32 cellular contexts compared by ENCODE assay signal in the genomic region with DNA sequence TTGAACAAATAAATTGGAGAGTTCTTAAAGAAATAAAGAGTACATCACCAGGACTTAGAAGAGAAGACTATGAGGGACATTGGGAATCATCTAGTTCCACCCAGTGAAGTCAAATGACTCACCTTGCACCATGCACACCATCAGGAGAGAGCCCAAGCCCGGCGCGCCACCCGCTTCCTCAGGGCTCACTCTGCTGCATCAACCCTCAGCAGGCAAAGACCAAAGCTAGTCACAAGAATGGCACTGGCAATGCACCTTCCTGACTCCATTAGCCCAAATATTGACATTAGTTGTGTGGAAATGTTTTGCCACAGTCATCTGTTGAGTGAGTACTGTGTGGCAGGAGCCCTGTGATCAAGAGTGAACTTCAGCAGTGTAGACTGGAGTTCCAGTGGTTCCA. TPM values are rescaled to one million over a fixed set of nuclear protein-coding genes. Genes with fewer than 3 reads are reported as not detected.
"Had no signal": no experiment of that assay in that cellular context is flagged by ENCODE, and none has a peak within 500 bp of the region (broad histone marks: within the 10 kb centered on the region; RNA-seq: fewer than 3 reads in every experiment).

No MANE protein-coding gene starts in this region.

- H3K27me3 ChIP-seq: adrenal gland, body of pancreas, breast epithelium, Peyer's patch, SJSA1 had no signal

- H3K9me3 Mint-ChIP-seq: activated CD4-positive, alpha-beta T cell treated with anti-CD3 and anti-CD28 coated beads, Interleukin-2, amount 10 ng/mL, durations not matched to agents 7 days and 5 days; activated naive CD4-positive, alpha-beta T cell treated with anti-CD3 and anti-CD28 coated beads, Interleukin-2, amount 50 U/mL, for 72 hours; activated T-cell treated with anti-CD3 and anti-CD28 coated beads, Interleukin-2, amount 50 U/mL, for 24 hours; activated T-helper 2 cell treated with anti-CD3 and anti-CD28 coated beads, Interferon-gamma antibody, Interleukin-2, Interleukin-4, amounts not matched to agents 10 μg/mL and 5 μg/mL and 100 μg/mL, durations not matched to agents 14 hours and 24 hours and 36 hours; T-helper 1 cell treated with Interleukin-12 subunit alpha and Interleukin-12 subunit beta and Interleukin-4 antibody, amounts not matched to agents 30 μg/mL and 1 μg/mL, for 36 hours; T-helper 2 cell treated with Interferon-gamma antibody and Interleukin-4, amounts not matched to agents 5 μg/mL and 100 μg/mL, for 36 hours had no signal

- H3K4me2 ChIP-seq: SK-N-SH had no signal

- ATAC-seq: activated CD4-positive, alpha-beta T cell treated with anti-CD3 and anti-CD28 coated beads for 36 hours; activated CD8-positive, alpha-beta T cell treated with anti-CD3 and anti-CD28 coated beads, Interleukin-2, amount 10 ng/mL, durations not matched to agents 7 days and 5 days; activated naive CD4-positive, alpha-beta T cell treated with anti-CD3 and anti-CD28 coated beads, Interleukin-2, amount 50 U/mL, for 72 hours; body of pancreas had no signal

- H3K27ac ChIP-seq: adrenal gland, body of pancreas, breast epithelium, Peyer's patch, SJSA1 had no signal

- FAIRE-seq: astrocyte, TTC549 had no signal

- H3K4me3 Mint-ChIP-seq: activated CD4-positive, alpha-beta T cell treated with anti-CD3 and anti-CD28 coated beads for 36 hours; activated CD4-positive, alpha-beta T cell treated with anti-CD3 and anti-CD28 coated beads, Interleukin-2, amount 10 ng/mL, durations not matched to agents 7 days and 5 days; activated CD8-positive, alpha-beta T cell treated with anti-CD3 and anti-CD28 coated beads, Interleukin-2, amount 10 ng/mL, durations not matched to agents 7 days and 5 days; activated T-cell treated with anti-CD3 and anti-CD28 coated beads, Interleukin-2, amount 50 U/mL, for 24 hours; T-helper 1 cell treated with Interleukin-12 subunit alpha and Interleukin-12 subunit beta and Interleukin-4 antibody, amounts not matched to agents 30 μg/mL and 1 μg/mL, for 36 hours; T-helper 2 cell treated with Interferon-gamma antibody and Interleukin-4, amounts not matched to agents 5 μg/mL and 100 μg/mL, for 36 hours had no signal

- H3K36me3 Mint-ChIP-seq: activated naive CD4-positive, alpha-beta T cell treated with anti-CD3 and anti-CD28 coated beads, Interleukin-2, amount 50 U/mL, for 72 hours had no signal

- H3K9me2 ChIP-seq: SK-N-SH had no signal

- DNase-seq: activated CD4-positive, alpha-beta T cell treated with anti-CD3 and anti-CD28 coated beads for 36 hours; activated CD4-positive, alpha-beta T cell treated with anti-CD3 and anti-CD28 coated beads, Interleukin-2, amount 10 ng/mL, durations not matched to agents 7 days and 5 days; activated CD4-positive, alpha-beta T cell treated with anti-CD3 and anti-CD28 coated beads, Interleukin-2, amount 50 U/mL, for 48 hours; activated CD8-positive, alpha-beta T cell treated with anti-CD3 and anti-CD28 coated beads, Interleukin-2, amount 10 ng/mL, durations not matched to agents 7 days and 5 days; activated gamma-delta T cell; activated naive CD4-positive, alpha-beta T cell treated with Interleukin-2 at 50 U/mL for 16 hours; activated T-cell treated with anti-CD3 and anti-CD28 coated beads, Interleukin-2, amount 50 U/mL, for 24 hours; adrenal gland; body of pancreas; Karpas-422; MG63; MV-4-11; NCI-H1092; NCI-H146; NCI-H187; NCI-H2029 treated with DMSO at 0.1 percent for 48 hours; NCI-H2107; NCI-H2171; NCI-H510A; Peyer's patch; RPMI8226; SHP77 treated with DMSO at 0.1 percent for 48 hours; SK-N-SH had no signal

- H3K9me3 ChIP-seq: adrenal gland, body of pancreas, breast epithelium, MG63, Peyer's patch, SJSA1, SK-N-SH had no signal

- H3K4me1 Mint-ChIP-seq: activated CD4-positive, alpha-beta T cell treated with anti-CD3 and anti-CD28 coated beads for 36 hours had no signal

- H3K4me3 ChIP-seq: adrenal gland, body of pancreas, breast epithelium, MG63, Peyer's patch, SJSA1 had no signal

- H3K9ac ChIP-seq: SK-N-SH had no signal

- H3K4me1 ChIP-seq: adrenal gland, body of pancreas, breast epithelium, Peyer's patch had no signal

- H3K36me3 ChIP-seq: adrenal gland, breast epithelium, MG63, Peyer's patch, SJSA1 had no signal

- H3K27ac Mint-ChIP-seq: activated CD4-positive, alpha-beta T cell treated with anti-CD3 and anti-CD28 coated beads for 36 hours; activated CD4-positive, alpha-beta T cell treated with anti-CD3 and anti-CD28 coated beads, Interleukin-2, amount 10 ng/mL, durations not matched to agents 7 days and 5 days; activated CD8-positive, alpha-beta T cell treated with anti-CD3 and anti-CD28 coated beads, Interleukin-2, amount 10 ng/mL, durations not matched to agents 7 days and 5 days; activated naive CD4-positive, alpha-beta T cell treated with anti-CD3 and anti-CD28 coated beads, Interleukin-2, amount 50 U/mL, for 72 hours; activated T-cell treated with anti-CD3 and anti-CD28 coated beads, Interleukin-2, amount 50 U/mL, for 24 hours; activated T-helper 2 cell treated with anti-CD3 and anti-CD28 coated beads, Interferon-gamma antibody, Interleukin-2, Interleukin-4, amounts not matched to agents 10 μg/mL and 5 μg/mL and 100 μg/mL, durations not matched to agents 14 hours and 24 hours and 36 hours; T-helper 1 cell treated with Interleukin-12 subunit alpha and Interleukin-12 subunit beta and Interleukin-4 antibody, amounts not matched to agents 30 μg/mL and 1 μg/mL, for 36 hours; T-helper 2 cell treated with Interferon-gamma antibody and Interleukin-4, amounts not matched to agents 5 μg/mL and 100 μg/mL, for 36 hours had no signal

RNA-seq across cellular contexts. Expression of a gene that starts 7.1 kb away (rescaled TPM):
- total RNA-seq: activated CD4-positive, alpha-beta T cell treated with anti-CD3 and anti-CD28 coated beads for 36 hours; activated CD4-positive, alpha-beta T cell treated with anti-CD3 and anti-CD28 coated beads, Interleukin-2, amount 10 ng/mL, durations not matched to agents 7 days and 5 days; activated CD8-positive, alpha-beta T cell treated with anti-CD3 and anti-CD28 coated beads, Interleukin-2, amount 10 ng/mL, durations not matched to agents 7 days and 5 days; activated naive CD4-positive, alpha-beta T cell treated with anti-CD3 and anti-CD28 coated beads, Interleukin-2, amount 50 U/mL, for 72 hours; activated T-helper 2 cell treated with anti-CD3 and anti-CD28 coated beads, Interferon-gamma antibody, Interleukin-2, Interleukin-4, amounts not matched to agents 10 μg/mL and 5 μg/mL and 100 μg/mL, durations not matched to agents 14 hours and 24 hours and 36 hours; cardiac septum had no signal
